15 cellular contexts compared by ENCODE assay signal in genomic region chr10:71179382-71179781, GRCh38.
"Had no signal": no experiment of that assay in that cellular context is flagged by ENCODE, and none has a peak within 500 bp of the region (broad histone marks: within the 10 kb centered on the region; RNA-seq: fewer than 3 reads in every experiment).

No MANE protein-coding gene starts in this region.

- H3K27ac ChIP-seq: epithelial cell of prostate, esophagus muscularis mucosa, gastroesophageal sphincter, right atrium auricular region, sigmoid colon, skin epidermis, tibial artery, upper lobe of left lung, uterus had no signal

- H3K36me3 ChIP-seq: esophagus muscularis mucosa, gastroesophageal sphincter, right atrium auricular region, sigmoid colon, tibial artery, upper lobe of left lung, uterus had no signal

- H3K4me1 ChIP-seq: esophagus muscularis mucosa, gastroesophageal sphincter, right atrium auricular region, sigmoid colon, tibial artery, upper lobe of left lung, uterus had no signal

- H3K4me3 ChIP-seq: esophagus muscularis mucosa, gastroesophageal sphincter, mucosa of descending colon, right atrium auricular region, sigmoid colon, skin epidermis, tibial artery, upper lobe of left lung, uterus had no signal

- DNase-seq: effector memory CD8-positive, alpha-beta T cell; glutamatergic neuron; islet precursor cell; mucosa of descending colon; naive thymus-derived CD8-positive, alpha-beta T cell; sigmoid colon; stimulated activated CD4-positive, alpha-beta T cell treated with anti-CD3 and anti-CD28 coated beads, Interleukin-12 subunit alpha, Interleukin-12 subunit beta, amount 100 ng/mL, for 4 hours; tibial artery; uterus had no signal

- H3K27me3 ChIP-seq: gastroesophageal sphincter, right atrium auricular region, sigmoid colon, upper lobe of left lung, uterus had no signal

- H3K9me3 ChIP-seq: esophagus muscularis mucosa, gastroesophageal sphincter, mucosa of descending colon, right atrium auricular region, sigmoid colon, tibial artery, upper lobe of left lung, uterus had no signal
